8 cellular contexts compared by ENCODE assay signal in genomic region chr20:2873747-2874041, GRCh38. TPM values are rescaled to one million over a fixed set of nuclear protein-coding genes. Genes with fewer than 3 reads are reported as not detected.
DNase-seq lines count a peak whose midpoint lies in the region; ATAC-seq and TF ChIP-seq lines count a peak whose summit lies in the region.

No MANE protein-coding gene starts in this region.

- peaks cover 14 to 34% (median 33%) of the 10 kb centered on the region in 3 donors for H3K4me1 Mint-ChIP-seq in IgD-negative memory B cell
- peaks cover 51% of the 10 kb centered on the region for H3K4me1 Mint-ChIP-seq in activated CD4-positive, alpha-beta memory T cell treated with anti-CD3 and anti-CD28 coated beads, Interleukin-2, amount 10 ng/mL, durations not matched to agents 7 days and 5 days
- peaks cover 49% of the 10 kb centered on the region for H3K4me1 Mint-ChIP-seq in nephron

- no peak for TF ChIP-seq CTCF in nephron (IDR thresholded peaks at IDR 0.05; ENCODE audit: unreplicated experiment in 3 of 3)

- H3K4me3 Mint-ChIP-seq in IgD-negative memory B cell = peak overlapping the region; percentile 89 to 95 (median 94)
- H3K4me3 Mint-ChIP-seq in activated CD4-positive, alpha-beta memory T cell treated with anti-CD3 and anti-CD28 coated beads, Interleukin-2, amount 10 ng/mL, durations not matched to agents 7 days and 5 days = peak overlapping the region; percentile 87
- peak overlapping the region; percentile 83 to 91 (median 85) for H3K4me3 Mint-ChIP-seq in nephron

- no peaks in the 10 kb centered on the region for H3K9me3 Mint-ChIP-seq in IgD-negative memory B cell
- H3K9me3 Mint-ChIP-seq in activated CD4-positive, alpha-beta memory T cell treated with anti-CD3 and anti-CD28 coated beads, Interleukin-2, amount 10 ng/mL, durations not matched to agents 7 days and 5 days = no peaks in the 10 kb centered on the region
- H3K9me3 Mint-ChIP-seq in nephron = no peaks in the 10 kb centered on the region

- H3K36me3 Mint-ChIP-seq in IgD-negative memory B cell = no peaks in the 10 kb centered on the region
- peaks cover 22% of the 10 kb centered on the region for H3K36me3 Mint-ChIP-seq in activated CD4-positive, alpha-beta memory T cell treated with anti-CD3 and anti-CD28 coated beads, Interleukin-2, amount 10 ng/mL, durations not matched to agents 7 days and 5 days (ENCODE audit: low read depth)
- peaks cover 11% of the 10 kb centered on the region for H3K36me3 Mint-ChIP-seq in nephron (ENCODE audit: low read depth)

- peak overlapping the region; percentile 32 for H3K27ac ChIP-seq in epithelial cell of prostate

- in situ Hi-C loops in ACHN (cut with HindIII; ENCODE audit: low pct_ligation_motif_present, low pct_unique_long_range_greater_than_20kb, low sequenced_read_pairs) = no loop called here

- ATAC-seq in GM19395 (IDR thresholded peaks at IDR 0.05; ENCODE audit: unreplicated experiment) = peak; percentile 41

- POLR2A ChIA-PET in activated CD4-positive, alpha-beta memory T cell treated with anti-CD3 and anti-CD28 coated beads, Interleukin-2, amount 10 ng/mL, durations not matched to agents 7 days and 5 days (lab: Charles Lee) = interaction anchor here (0.6 to 1.8 kb wide), 14 partner anchors 10 to 535 kb away, joined by 3 to 23 read pairs (median 4); partner anchors contain the start of genes FASTKD5, IDH3B, PCED1A and UBOX5

- DNase-seq in ACHN (peak; percentile 51), epithelial cell of prostate (ENCODE audit: low read depth, low spot score) (no peak), superior temporal gyrus (ENCODE audit: extremely low spot score) (peak; percentile 28), NCI-H510A (lab: John Stamatoyannopoulos, UW) (no peak)
- peak; percentile 64 for DNase-seq in activated CD4-positive, alpha-beta memory T cell treated with anti-CD3 and anti-CD28 coated beads, Interleukin-2, amount 10 ng/mL, durations not matched to agents 7 days and 5 days

- CTCF ChIA-PET in activated CD4-positive, alpha-beta memory T cell treated with anti-CD3 and anti-CD28 coated beads, Interleukin-2, amount 10 ng/mL, durations not matched to agents 7 days and 5 days (lab: Charles Lee) = interaction anchor here (1.0 kb wide), 2 partner anchors 10 to 27 kb away, joined by 3 to 4 read pairs; no protein-coding TSS in a partner anchor

- H3K27ac Mint-ChIP-seq in IgD-negative memory B cell (peak overlapping the region in 2 of 3 donors; percentile 63 to 71), nephron (peak overlapping the region in 2 of 3 experiments; percentile 49 to 74)
- peak overlapping the region; percentile 80 for H3K27ac Mint-ChIP-seq in activated CD4-positive, alpha-beta memory T cell treated with anti-CD3 and anti-CD28 coated beads, Interleukin-2, amount 10 ng/mL, durations not matched to agents 7 days and 5 days

- H3K27me3 Mint-ChIP-seq in IgD-negative memory B cell (peaks cover 8% of the 10 kb centered on the region), nephron (ENCODE audit: low read depth) (peaks cover 21% of the 10 kb centered on the region)
- no peaks in the 10 kb centered on the region for H3K27me3 Mint-ChIP-seq in activated CD4-positive, alpha-beta memory T cell treated with anti-CD3 and anti-CD28 coated beads, Interleukin-2, amount 10 ng/mL, durations not matched to agents 7 days and 5 days

RNA-seq across cellular contexts. Expression of gene PTPRA, which starts 0.4 kb away (rescaled TPM):
- polyA plus RNA-seq in IgD-negative memory B cell = 22.1 TPM
- total RNA-seq in activated CD4-positive, alpha-beta memory T cell treated with anti-CD3 and anti-CD28 coated beads, Interleukin-2, amount 10 ng/mL, durations not matched to agents 7 days and 5 days = 10 to 100 TPM; 66.9 to 71.5 TPM

RNA-seq across cellular contexts. Expression of gene VPS16, which starts 33.1 kb away (rescaled TPM):
- 22.4 TPM for polyA plus RNA-seq in IgD-negative memory B cell
- total RNA-seq in activated CD4-positive, alpha-beta memory T cell treated with anti-CD3 and anti-CD28 coated beads, Interleukin-2, amount 10 ng/mL, durations not matched to agents 7 days and 5 days = 10 to 100 TPM; 49.7 to 53.0 TPM

RNA-seq across cellular contexts. Expression of gene PCED1A, which starts 33.2 kb away (rescaled TPM):
- polyA plus RNA-seq in IgD-negative memory B cell = 18.2 TPM
- 10 to 100 TPM; 25.0 to 25.7 TPM for total RNA-seq in activated CD4-positive, alpha-beta memory T cell treated with anti-CD3 and anti-CD28 coated beads, Interleukin-2, amount 10 ng/mL, durations not matched to agents 7 days and 5 days

RNA-seq across cellular contexts. Expression of gene TMEM239, which starts 57.5 kb away (rescaled TPM):
- polyA plus RNA-seq in IgD-negative memory B cell = not detected
- not detected for total RNA-seq in activated CD4-positive, alpha-beta memory T cell treated with anti-CD3 and anti-CD28 coated beads, Interleukin-2, amount 10 ng/mL, durations not matched to agents 7 days and 5 days

RNA-seq across cellular contexts. Expression of gene C20orf141, which starts 58.9 kb away (rescaled TPM):
- not detected for polyA plus RNA-seq in IgD-negative memory B cell
- not detected for total RNA-seq in activated CD4-positive, alpha-beta memory T cell treated with anti-CD3 and anti-CD28 coated beads, Interleukin-2, amount 10 ng/mL, durations not matched to agents 7 days and 5 days

Comparison
In these comparisons a context has a peak if more than half of its experiments do, and no peak if none do; other contexts are left out.
1. DNase-seq: peak in ACHN (single experiment), activated CD4-positive, alpha-beta memory T cell treated with anti-CD3 and anti-CD28 coated beads, Interleukin-2, amount 10 ng/mL, durations not matched to agents 7 days and 5 days (single experiment) and superior temporal gyrus (single experiment); none in epithelial cell of prostate (single experiment) and NCI-H510A (single experiment).
2. Peak in every context shown above with its lines, with median percentiles within 50 percentile points of each other: H3K27ac Mint-ChIP-seq and H3K4me3 Mint-ChIP-seq.